1 cellular context compared by ENCODE assay signal in the genomic region with DNA sequence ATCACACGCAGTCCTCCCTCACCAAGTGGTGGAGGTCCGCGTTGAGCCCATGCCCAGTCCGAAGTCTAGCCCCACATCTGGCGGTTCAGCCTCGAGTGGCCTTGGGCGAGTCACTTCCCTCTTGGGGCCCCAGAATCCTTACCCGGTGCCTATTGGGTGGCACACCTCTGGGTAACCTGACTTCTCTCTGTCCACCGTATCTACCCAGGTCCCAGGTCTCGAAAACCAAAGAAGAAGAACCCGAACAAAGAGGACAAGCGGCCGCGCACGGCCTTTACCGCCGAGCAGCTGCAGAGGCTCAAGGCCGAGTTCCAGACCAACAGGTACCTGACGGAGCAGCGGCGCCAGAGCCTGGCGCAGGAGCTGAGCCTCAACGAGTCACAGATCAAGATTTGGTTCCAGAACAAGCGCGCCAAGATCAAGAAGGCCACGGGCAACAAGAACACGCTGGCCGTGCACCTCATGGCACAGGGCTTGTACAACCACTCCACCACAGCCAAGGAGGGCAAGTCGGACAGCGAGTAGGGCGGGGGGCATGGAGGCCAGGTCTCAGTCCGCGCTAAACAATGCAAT.
A peak's percentile ranks its signal among the peaks of the same experiment; 100 is the strongest.
TF ChIP-seq lines count a peak whose summit lies in the region.

No MANE protein-coding gene starts in this region.

TF ChIP-seq in HEK293, 187 proteins besides CTCF, POLR2A, EP300 and RAD21 (continued from another document):
- TF ChIP-seq ZBTB6 (tag by site-specific recombination; IDR thresholded peaks at IDR 0.05) = peak; percentile 84
- no peak for TF ChIP-seq ZNF658 (tag by site-specific recombination; IDR thresholded peaks at IDR 0.05)
- TF ChIP-seq, protein P1, sequence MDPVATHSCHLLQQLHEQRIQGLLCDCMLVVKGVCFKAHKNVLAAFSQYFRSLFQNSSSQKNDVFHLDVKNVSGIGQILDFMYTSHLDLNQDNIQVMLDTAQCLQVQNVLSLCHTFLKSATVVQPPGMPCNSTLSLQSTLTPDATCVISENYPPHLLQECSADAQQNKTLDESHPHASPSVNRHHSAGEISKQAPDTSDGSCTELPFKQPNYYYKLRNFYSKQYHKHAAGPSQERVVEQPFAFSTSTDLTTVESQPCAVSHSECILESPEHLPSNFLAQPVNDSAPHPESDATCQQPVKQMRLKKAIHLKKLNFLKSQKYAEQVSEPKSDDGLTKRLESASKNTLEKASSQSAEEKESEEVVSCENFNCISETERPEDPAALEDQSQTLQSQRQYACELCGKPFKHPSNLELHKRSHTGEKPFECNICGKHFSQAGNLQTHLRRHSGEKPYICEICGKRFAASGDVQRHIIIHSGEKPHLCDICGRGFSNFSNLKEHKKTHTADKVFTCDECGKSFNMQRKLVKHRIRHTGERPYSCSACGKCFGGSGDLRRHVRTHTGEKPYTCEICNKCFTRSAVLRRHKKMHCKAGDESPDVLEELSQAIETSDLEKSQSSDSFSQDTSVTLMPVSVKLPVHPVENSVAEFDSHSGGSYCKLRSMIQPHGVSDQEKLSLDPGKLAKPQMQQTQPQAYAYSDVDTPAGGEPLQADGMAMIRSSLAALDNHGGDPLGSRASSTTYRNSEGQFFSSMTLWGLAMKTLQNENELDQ (tag by site-specific recombination; IDR thresholded peaks at IDR 0.05; ENCODE audit: low read depth) = no peak
TF ChIP-seq in HEK293: peak in this region for 2.
